Comparison of ENCODE assay signal across 2 cellular contexts in genomic region chr5:82459626-82460025, GRCh38.
A peak's percentile ranks its signal among the peaks of the same experiment; 100 is the strongest.
TF ChIP-seq lines count a peak whose summit lies in the region.

No MANE protein-coding gene starts in this region.

TF ChIP-seq in HCT116, 20 proteins besides CTCF, POLR2A, EP300 and RAD21 (continued from another document):
- TF ChIP-seq, protein P1, sequence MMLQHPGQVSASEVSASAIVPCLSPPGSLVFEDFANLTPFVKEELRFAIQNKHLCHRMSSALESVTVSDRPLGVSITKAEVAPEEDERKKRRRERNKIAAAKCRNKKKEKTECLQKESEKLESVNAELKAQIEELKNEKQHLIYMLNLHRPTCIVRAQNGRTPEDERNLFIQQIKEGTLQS (IDR thresholded peaks at IDR 0.05): no peak
- TF ChIP-seq CEBPB (IDR thresholded peaks at IDR 0.05; ENCODE audit: low read depth): no peak
- TF ChIP-seq TCF7L2 (IDR thresholded peaks at IDR 0.05; ENCODE audit: borderline replicate concordance, extremely low read depth, insufficient read depth, insufficient read length): no peak
- no peak for TF ChIP-seq ZBTB33 (IDR thresholded peaks at IDR 0.05; ENCODE audit: extremely low read depth, insufficient replicate concordance, low read length)
- no peak for TF ChIP-seq FOSL1 (IDR thresholded peaks at IDR 0.05; ENCODE audit: low read depth)
- TF ChIP-seq ZFX (IDR thresholded peaks at IDR 0.05): no peak

TF ChIP-seq in K562, 482 proteins besides CTCF, POLR2A, EP300 and RAD21:
- TF ChIP-seq USF2 (CRISPR knock-in tag; IDR thresholded peaks at IDR 0.05) (no peak), ZFP1 (CRISPR knock-in tag; IDR thresholded peaks at IDR 0.05) (peak; percentile 85), TRIM28 (IDR thresholded peaks at IDR 0.05) (0 out of 2 replicates have a peak, but pooled peaks have one; percentile 15)
- TF ChIP-seq, protein P2, sequence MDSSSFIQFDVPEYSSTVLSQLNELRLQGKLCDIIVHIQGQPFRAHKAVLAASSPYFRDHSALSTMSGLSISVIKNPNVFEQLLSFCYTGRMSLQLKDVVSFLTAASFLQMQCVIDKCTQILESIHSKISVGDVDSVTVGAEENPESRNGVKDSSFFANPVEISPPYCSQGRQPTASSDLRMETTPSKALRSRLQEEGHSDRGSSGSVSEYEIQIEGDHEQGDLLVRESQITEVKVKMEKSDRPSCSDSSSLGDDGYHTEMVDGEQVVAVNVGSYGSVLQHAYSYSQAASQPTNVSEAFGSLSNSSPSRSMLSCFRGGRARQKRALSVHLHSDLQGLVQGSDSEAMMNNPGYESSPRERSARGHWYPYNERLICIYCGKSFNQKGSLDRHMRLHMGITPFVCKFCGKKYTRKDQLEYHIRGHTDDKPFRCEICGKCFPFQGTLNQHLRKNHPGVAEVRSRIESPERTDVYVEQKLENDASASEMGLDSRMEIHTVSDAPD (CRISPR knock-in tag; IDR thresholded peaks at IDR 0.05): no peak
TF ChIP-seq in K562: peak in this region for 2.
